In the genomic region with DNA sequence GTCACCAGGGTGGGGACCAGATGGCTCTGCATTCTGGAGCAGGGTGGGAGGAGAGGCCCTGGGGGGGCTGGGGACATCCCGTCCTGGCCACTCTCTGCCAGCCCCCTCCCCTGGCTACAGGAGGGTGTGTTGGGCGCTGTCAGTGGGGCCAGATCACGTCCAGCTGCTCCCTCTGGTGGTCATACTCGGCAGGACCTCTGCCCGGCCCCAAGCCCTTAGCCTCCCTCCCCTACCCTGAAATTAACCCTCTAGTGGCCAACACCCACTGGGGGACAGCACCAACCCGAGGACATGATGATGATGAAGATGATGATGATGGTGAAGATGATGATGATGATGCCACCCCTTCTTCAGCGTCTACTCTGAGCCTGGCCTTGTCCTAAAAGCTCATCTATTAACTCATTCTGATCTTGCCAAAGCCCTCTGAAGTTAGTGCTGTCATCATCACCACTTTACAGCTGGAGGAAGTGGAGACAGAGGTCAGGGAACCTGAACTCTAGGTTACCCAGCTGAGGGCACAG, we compare ENCODE assay signal across 1 cellular context.
A peak's percentile ranks its signal among the peaks of the same experiment; 100 is the strongest.
TF ChIP-seq lines count a peak whose summit lies in the region.

No MANE protein-coding gene starts in this region.

TF ChIP-seq in K562, 482 proteins besides CTCF, POLR2A, EP300 and RAD21 (continued from another document and continues in another):
- TF ChIP-seq, protein P1, sequence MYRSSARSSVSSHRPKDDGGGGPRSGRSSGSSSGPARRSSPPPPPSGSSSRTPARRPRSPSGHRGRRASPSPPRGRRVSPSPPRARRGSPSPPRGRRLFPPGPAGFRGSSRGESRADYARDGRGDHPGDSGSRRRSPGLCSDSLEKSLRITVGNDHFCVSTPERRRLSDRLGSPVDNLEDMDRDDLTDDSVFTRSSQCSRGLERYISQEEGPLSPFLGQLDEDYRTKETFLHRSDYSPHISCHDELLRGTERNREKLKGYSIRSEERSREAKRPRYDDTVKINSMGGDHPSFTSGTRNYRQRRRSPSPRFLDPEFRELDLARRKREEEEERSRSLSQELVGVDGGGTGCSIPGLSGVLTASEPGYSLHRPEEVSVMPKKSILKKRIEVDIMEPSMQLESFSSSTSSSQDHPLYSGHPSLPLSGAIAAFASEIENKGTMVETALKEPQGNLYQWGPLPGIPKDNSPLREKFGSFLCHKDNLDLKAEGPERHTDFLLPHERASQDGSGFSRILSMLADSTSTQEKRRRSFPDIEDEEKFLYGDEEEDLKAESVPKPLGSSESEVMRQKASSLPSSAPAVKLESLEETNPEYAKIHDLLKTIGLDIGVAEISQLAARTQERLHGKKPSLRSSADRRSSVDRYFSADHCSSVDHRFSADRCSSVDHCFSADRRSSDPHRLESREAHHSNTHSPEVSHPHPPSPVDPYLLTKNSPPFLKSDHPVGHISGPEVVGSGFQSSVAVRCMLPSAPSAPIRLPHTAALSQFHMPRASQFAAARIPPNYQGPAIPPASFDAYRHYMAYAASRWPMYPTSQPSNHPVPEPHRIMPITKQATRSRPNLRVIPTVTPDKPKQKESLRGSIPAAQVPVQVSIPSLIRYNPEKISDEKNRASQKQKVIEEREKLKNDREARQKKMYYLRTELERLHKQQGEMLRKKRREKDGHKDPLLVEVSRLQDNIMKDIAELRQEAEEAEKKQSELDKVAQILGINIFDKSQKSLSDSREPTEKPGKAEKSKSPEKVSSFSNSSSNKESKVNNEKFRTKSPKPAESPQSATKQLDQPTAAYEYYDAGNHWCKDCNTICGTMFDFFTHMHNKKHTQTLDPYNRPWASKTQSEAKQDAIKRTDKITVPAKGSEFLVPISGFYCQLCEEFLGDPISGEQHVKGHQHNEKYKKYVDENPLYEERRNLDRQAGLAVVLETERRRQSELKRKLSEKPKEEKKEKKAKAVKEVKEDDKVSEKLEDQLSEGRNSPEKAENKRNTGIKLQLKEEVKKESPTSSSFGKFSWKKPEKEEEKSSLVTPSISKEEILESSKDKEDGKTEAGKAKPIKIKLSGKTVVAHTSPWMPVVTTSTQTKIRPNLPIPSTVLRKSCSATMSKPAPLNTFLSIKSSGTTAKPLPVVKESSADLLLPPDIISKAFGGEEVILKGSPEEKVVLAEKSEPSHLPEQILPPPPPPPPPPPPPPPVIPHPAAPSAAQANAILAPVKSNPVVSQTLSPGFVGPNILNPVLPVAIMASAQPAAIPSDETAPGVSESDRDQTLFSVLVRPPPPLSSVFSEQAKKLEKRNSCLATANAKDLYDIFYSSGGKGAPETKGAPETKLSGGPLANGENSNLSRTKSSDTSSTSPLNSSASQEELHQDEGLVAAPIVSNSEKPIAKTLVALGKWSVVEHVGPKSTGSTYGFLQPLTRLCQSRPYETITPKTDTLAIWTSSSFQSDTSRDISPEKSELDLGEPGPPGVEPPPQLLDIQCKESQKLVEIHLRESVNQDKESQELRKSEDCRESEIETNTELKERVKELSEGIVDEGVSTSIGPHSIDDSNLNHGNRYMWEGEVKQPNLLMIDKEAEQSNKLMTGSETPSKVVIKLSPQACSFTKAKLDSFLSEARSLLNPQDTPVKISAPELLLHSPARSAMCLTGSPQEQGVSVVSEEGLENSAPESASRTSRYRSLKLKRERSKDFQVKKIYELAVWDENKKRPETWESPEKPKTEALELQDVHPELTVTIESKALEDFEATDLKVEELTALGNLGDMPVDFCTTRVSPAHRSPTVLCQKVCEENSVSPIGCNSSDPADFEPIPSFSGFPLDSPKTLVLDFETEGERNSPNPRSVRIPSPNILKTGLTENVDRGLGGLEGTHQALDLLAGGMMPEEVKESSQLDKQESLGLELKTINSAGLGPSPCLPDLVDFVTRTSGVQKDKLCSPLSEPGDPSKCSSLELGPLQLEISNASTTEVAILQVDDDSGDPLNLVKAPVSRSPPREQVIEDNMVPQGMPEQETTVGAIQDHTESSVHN (IDR thresholded peaks at IDR 0.05; ENCODE audit: borderline replicate concordance in 1 of 2, low read depth in 1 of 2): peak in 1 of 2 experiments; percentile 51; a peak in 1 of 4 replicates
- TF ChIP-seq MEIS2 (IDR thresholded peaks at IDR 0.05; ENCODE audit: partially characterized antibody): no peak
- TF ChIP-seq KLF16 (IDR thresholded peaks at IDR 0.05): peak; percentile 25; the same call in 1 of the 2 replicates
- no peak for TF ChIP-seq ZNF639 (CRISPR knock-in tag; conservative IDR thresholded peaks at IDR 0.05 in 1 of 2, IDR thresholded peaks at IDR 0.05 in 1 of 2)
- TF ChIP-seq IRF2 (CRISPR knock-in tag; IDR thresholded peaks at IDR 0.05): no peak
- TF ChIP-seq, protein P2, sequence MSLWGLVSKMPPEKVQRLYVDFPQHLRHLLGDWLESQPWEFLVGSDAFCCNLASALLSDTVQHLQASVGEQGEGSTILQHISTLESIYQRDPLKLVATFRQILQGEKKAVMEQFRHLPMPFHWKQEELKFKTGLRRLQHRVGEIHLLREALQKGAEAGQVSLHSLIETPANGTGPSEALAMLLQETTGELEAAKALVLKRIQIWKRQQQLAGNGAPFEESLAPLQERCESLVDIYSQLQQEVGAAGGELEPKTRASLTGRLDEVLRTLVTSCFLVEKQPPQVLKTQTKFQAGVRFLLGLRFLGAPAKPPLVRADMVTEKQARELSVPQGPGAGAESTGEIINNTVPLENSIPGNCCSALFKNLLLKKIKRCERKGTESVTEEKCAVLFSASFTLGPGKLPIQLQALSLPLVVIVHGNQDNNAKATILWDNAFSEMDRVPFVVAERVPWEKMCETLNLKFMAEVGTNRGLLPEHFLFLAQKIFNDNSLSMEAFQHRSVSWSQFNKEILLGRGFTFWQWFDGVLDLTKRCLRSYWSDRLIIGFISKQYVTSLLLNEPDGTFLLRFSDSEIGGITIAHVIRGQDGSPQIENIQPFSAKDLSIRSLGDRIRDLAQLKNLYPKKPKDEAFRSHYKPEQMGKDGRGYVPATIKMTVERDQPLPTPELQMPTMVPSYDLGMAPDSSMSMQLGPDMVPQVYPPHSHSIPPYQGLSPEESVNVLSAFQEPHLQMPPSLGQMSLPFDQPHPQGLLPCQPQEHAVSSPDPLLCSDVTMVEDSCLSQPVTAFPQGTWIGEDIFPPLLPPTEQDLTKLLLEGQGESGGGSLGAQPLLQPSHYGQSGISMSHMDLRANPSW (CRISPR knock-in tag; IDR thresholded peaks at IDR 0.05): no peak
- TF ChIP-seq GTF2E2 (tag; IDR thresholded peaks at IDR 0.05): no peak
- TF ChIP-seq TOE1 (IDR thresholded peaks at IDR 0.05; ENCODE audit: borderline replicate concordance): peak; percentile 73; the same call in 1 of the 2 replicates
- no peak for TF ChIP-seq TOE1 (CRISPR knock-in tag; IDR thresholded peaks at IDR 0.05; ENCODE audit: borderline replicate concordance, low read depth)
- TF ChIP-seq SIN3A (IDR thresholded peaks at IDR 0.05; ENCODE audit: borderline replicate concordance in 2 of 2, control insufficient read depth in 1 of 2, low read depth in 2 of 2, low read length in 2 of 2): no peak
- TF ChIP-seq TSC22D4 (tag; IDR thresholded peaks at IDR 0.05): 0 out of 2 replicates have a peak, but pooled peaks have one; percentile 59
- no peak for TF ChIP-seq ZNF589 (CRISPR knock-in tag; IDR thresholded peaks at IDR 0.05; ENCODE audit: low read depth)
- TF ChIP-seq ZFP91 (CRISPR knock-in tag; IDR thresholded peaks at IDR 0.05): no peak
- no peak for TF ChIP-seq HMBOX1 (IDR thresholded peaks at IDR 0.05)
- no peak for TF ChIP-seq SLC30A9 (CRISPR knock-in tag; IDR thresholded peaks at IDR 0.05)
- peak; percentile 47 for TF ChIP-seq ZBTB7A (IDR thresholded peaks at IDR 0.05; ENCODE audit: borderline replicate concordance, control insufficient read depth, low read depth, low read length)
- TF ChIP-seq PHTF2 (CRISPR knock-in tag; IDR thresholded peaks at IDR 0.05): no peak
- no peak for TF ChIP-seq ZNF134 (CRISPR knock-in tag; conservative IDR thresholded peaks at IDR 0.05)
- peak; percentile 31 for TF ChIP-seq CTCFL (IDR thresholded peaks at IDR 0.05; ENCODE audit: borderline replicate concordance, insufficient read depth, low read depth, low read length, poor library complexity, severe bottlenecking)
- TF ChIP-seq, protein P3, sequence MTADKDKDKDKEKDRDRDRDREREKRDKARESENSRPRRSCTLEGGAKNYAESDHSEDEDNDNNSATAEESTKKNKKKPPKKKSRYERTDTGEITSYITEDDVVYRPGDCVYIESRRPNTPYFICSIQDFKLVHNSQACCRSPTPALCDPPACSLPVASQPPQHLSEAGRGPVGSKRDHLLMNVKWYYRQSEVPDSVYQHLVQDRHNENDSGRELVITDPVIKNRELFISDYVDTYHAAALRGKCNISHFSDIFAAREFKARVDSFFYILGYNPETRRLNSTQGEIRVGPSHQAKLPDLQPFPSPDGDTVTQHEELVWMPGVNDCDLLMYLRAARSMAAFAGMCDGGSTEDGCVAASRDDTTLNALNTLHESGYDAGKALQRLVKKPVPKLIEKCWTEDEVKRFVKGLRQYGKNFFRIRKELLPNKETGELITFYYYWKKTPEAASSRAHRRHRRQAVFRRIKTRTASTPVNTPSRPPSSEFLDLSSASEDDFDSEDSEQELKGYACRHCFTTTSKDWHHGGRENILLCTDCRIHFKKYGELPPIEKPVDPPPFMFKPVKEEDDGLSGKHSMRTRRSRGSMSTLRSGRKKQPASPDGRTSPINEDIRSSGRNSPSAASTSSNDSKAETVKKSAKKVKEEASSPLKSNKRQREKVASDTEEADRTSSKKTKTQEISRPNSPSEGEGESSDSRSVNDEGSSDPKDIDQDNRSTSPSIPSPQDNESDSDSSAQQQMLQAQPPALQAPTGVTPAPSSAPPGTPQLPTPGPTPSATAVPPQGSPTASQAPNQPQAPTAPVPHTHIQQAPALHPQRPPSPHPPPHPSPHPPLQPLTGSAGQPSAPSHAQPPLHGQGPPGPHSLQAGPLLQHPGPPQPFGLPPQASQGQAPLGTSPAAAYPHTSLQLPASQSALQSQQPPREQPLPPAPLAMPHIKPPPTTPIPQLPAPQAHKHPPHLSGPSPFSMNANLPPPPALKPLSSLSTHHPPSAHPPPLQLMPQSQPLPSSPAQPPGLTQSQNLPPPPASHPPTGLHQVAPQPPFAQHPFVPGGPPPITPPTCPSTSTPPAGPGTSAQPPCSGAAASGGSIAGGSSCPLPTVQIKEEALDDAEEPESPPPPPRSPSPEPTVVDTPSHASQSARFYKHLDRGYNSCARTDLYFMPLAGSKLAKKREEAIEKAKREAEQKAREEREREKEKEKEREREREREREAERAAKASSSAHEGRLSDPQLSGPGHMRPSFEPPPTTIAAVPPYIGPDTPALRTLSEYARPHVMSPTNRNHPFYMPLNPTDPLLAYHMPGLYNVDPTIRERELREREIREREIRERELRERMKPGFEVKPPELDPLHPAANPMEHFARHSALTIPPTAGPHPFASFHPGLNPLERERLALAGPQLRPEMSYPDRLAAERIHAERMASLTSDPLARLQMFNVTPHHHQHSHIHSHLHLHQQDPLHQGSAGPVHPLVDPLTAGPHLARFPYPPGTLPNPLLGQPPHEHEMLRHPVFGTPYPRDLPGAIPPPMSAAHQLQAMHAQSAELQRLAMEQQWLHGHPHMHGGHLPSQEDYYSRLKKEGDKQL (CRISPR knock-in tag; IDR thresholded peaks at IDR 0.05; ENCODE audit: borderline replicate concordance): no peak
- TF ChIP-seq TCF3 (CRISPR knock-in tag; IDR thresholded peaks at IDR 0.05): no peak
- TF ChIP-seq STAT5B (CRISPR knock-in tag; IDR thresholded peaks at IDR 0.05): no peak
- peak; percentile 29 to 42; a peak in 2 of 4 replicates for TF ChIP-seq KDM1A (IDR thresholded peaks at IDR 0.05)
- TF ChIP-seq HMG20A (CRISPR knock-in tag; conservative IDR thresholded peaks at IDR 0.05): no peak
- no peak for TF ChIP-seq IFI16 (CRISPR knock-in tag; IDR thresholded peaks at IDR 0.05)
- no peak for TF ChIP-seq ETV6 (IDR thresholded peaks at IDR 0.05; ENCODE audit: borderline replicate concordance in 1 of 2, low read depth in 2 of 2, low read length in 1 of 2)
- no peak for TF ChIP-seq ETV6 (CRISPR knock-in tag; IDR thresholded peaks at IDR 0.05; ENCODE audit: borderline replicate concordance)
- TF ChIP-seq TEAD4 (IDR thresholded peaks at IDR 0.05; ENCODE audit: low read length): 0 out of 2 replicates have a peak, but pooled peaks have one; percentile 5
- no peak for TF ChIP-seq TEAD4 (CRISPR knock-in tag; IDR thresholded peaks at IDR 0.05; ENCODE audit: borderline replicate concordance)
